Comparison of ENCODE assay signal across 16 cellular contexts in genomic region chr6:36916159-36916558, GRCh38. TPM values are rescaled to one million over a fixed set of nuclear protein-coding genes. Genes with fewer than 3 reads are reported as not detected.
DNase-seq lines count a peak whose midpoint lies in the region; ATAC-seq and TF ChIP-seq lines count a peak whose summit lies in the region.
"Had no signal": no experiment of that assay in that cellular context is flagged by ENCODE, and none has a peak within 500 bp of the region (broad histone marks: within the 10 kb centered on the region; RNA-seq: fewer than 3 reads in every experiment).

No MANE protein-coding gene starts in this region.

- H3K4me3 Mint-ChIP-seq in activated naive CD8-positive, alpha-beta T cell treated with anti-CD3 and anti-CD28 coated beads, Interleukin-2, amount 10 ng/mL, durations not matched to agents 7 days and 5 days, result no peak overlapping the region
- H3K4me3 Mint-ChIP-seq in activated naive CD8-positive, alpha-beta T cell treated with anti-CD3 and anti-CD28 coated beads for 36 hours, result no peak overlapping the region
- no peak overlapping the region for H3K4me3 Mint-ChIP-seq in T-helper 17 cell
- peak overlapping the region; percentile 58 for H3K4me3 Mint-ChIP-seq in type B pancreatic cell
- H3K4me3 Mint-ChIP-seq: GM23338 had no signal

- no peaks in the 10 kb centered on the region for H3K27me3 Mint-ChIP-seq in activated naive CD8-positive, alpha-beta T cell treated with anti-CD3 and anti-CD28 coated beads, Interleukin-2, amount 10 ng/mL, durations not matched to agents 7 days and 5 days
- H3K27me3 Mint-ChIP-seq in activated naive CD8-positive, alpha-beta T cell treated with anti-CD3 and anti-CD28 coated beads for 36 hours, result no peaks in the 10 kb centered on the region
- H3K27me3 Mint-ChIP-seq in T-helper 17 cell, result no peaks in the 10 kb centered on the region
- no peaks in the 10 kb centered on the region for H3K27me3 Mint-ChIP-seq in type B pancreatic cell

- H3K27me3 ChIP-seq in left lung, result no peaks in the 10 kb centered on the region
- H3K27me3 ChIP-seq: neutrophil had no signal

- H3K9me3 ChIP-seq in T-helper 17 cell (ENCODE audit: control insufficient read depth, low read length, poor library complexity, severe bottlenecking), result no peaks in the 10 kb centered on the region
- H3K9me3 ChIP-seq in left lung, result no peaks in the 10 kb centered on the region
- H3K9me3 ChIP-seq: neutrophil had no signal

- TF ChIP-seq CTCF in left lung (IDR thresholded peaks at IDR 0.05) (no peak), type B pancreatic cell (conservative IDR thresholded peaks at IDR 0.05) (no peak)

- POLR2A ChIA-PET in activated naive CD8-positive, alpha-beta T cell treated with anti-CD3 and anti-CD28 coated beads, Interleukin-2, amount 10 ng/mL, durations not matched to agents 7 days and 5 days (lab: Charles Lee), result interaction anchor here (1.1 kb wide), 1 partner anchor 260 kb away, joined by 3 read pairs; no protein-coding TSS in a partner anchor

- intact Hi-C loops in left lung (cut with DNase I), result no loop called here

- H3K4me3 ChIP-seq in left lung, result no peak overlapping the region
- H3K4me3 ChIP-seq: GM23338 had no signal

- H3K27ac Mint-ChIP-seq in activated naive CD8-positive, alpha-beta T cell treated with anti-CD3 and anti-CD28 coated beads, Interleukin-2, amount 10 ng/mL, durations not matched to agents 7 days and 5 days, result peak overlapping the region; percentile 8
- H3K27ac Mint-ChIP-seq in activated naive CD8-positive, alpha-beta T cell treated with anti-CD3 and anti-CD28 coated beads for 36 hours, result no peak overlapping the region
- H3K27ac Mint-ChIP-seq in T-helper 17 cell, result peak overlapping the region; percentile 99
- H3K27ac Mint-ChIP-seq in type B pancreatic cell, result peak overlapping the region; percentile 83
- H3K27ac Mint-ChIP-seq: GM23338 had no signal

- peak overlapping the region in 1 of 2 donors; percentile 88 for H3K27ac ChIP-seq in left lung
- H3K27ac ChIP-seq: neutrophil had no signal

- no peak for DNase-seq in activated naive CD8-positive, alpha-beta T cell treated with anti-CD3 and anti-CD28 coated beads, Interleukin-2, amount 10 ng/mL, durations not matched to agents 7 days and 5 days
- no peak for DNase-seq in activated naive CD8-positive, alpha-beta T cell treated with anti-CD3 and anti-CD28 coated beads for 36 hours
- DNase-seq in T-helper 17 cell, result no peak
- no peak for DNase-seq in left lung
- DNase-seq in type B pancreatic cell (ENCODE audit: extremely low spot score, unreplicated experiment), result no peak
- no peak for DNase-seq in amniotic stem cell (lab: John Stamatoyannopoulos, UW)
- no peak for DNase-seq in SKM-1 treated with dmso at 0.1 percent for 144 hours (lab: John Stamatoyannopoulos, UW; ENCODE audit: unreplicated experiment)
- DNase-seq: ACHN; activated effector memory CD4-positive, alpha-beta T cell treated with anti-CD3 and anti-CD28 coated beads, Interleukin-2, amount 50 U/mL, for 16 hours; dermis blood vessel endothelial cell; erythroblast; NCI-H1417; stimulated activated CD4-positive, alpha-beta T cell treated with anti-CD3 and anti-CD28 coated beads, Interleukin-4, amount 100 ng/mL, for 24 hours had no signal

- no peak for ATAC-seq in activated naive CD8-positive, alpha-beta T cell treated with anti-CD3 and anti-CD28 coated beads, Interleukin-2, amount 10 ng/mL, durations not matched to agents 7 days and 5 days (ENCODE audit: low read depth)
- ATAC-seq in T-helper 17 cell (no peak), left lung (peak; percentile 20), HG03097 (IDR thresholded peaks at IDR 0.05; ENCODE audit: low FRiP score, unreplicated experiment) (no peak)
- ATAC-seq: GM23338 had no signal

- H3K36me3 ChIP-seq in left lung, result peaks cover 0 to 92% of the 10 kb centered on the region in 2 donors

- peaks cover 32% of the 10 kb centered on the region for H3K36me3 Mint-ChIP-seq in activated naive CD8-positive, alpha-beta T cell treated with anti-CD3 and anti-CD28 coated beads, Interleukin-2, amount 10 ng/mL, durations not matched to agents 7 days and 5 days
- H3K36me3 Mint-ChIP-seq in activated naive CD8-positive, alpha-beta T cell treated with anti-CD3 and anti-CD28 coated beads for 36 hours, result peaks cover 13% of the 10 kb centered on the region
- peaks cover 6% of the 10 kb centered on the region for H3K36me3 Mint-ChIP-seq in T-helper 17 cell (ENCODE audit: low read depth)
- peaks cover 32% of the 10 kb centered on the region for H3K36me3 Mint-ChIP-seq in type B pancreatic cell

- H3K4me1 ChIP-seq in left lung, result peaks cover 30 to 37% of the 10 kb centered on the region in 2 donors

- peaks cover 26% of the 10 kb centered on the region for H3K4me1 Mint-ChIP-seq in activated naive CD8-positive, alpha-beta T cell treated with anti-CD3 and anti-CD28 coated beads, Interleukin-2, amount 10 ng/mL, durations not matched to agents 7 days and 5 days
- peaks cover 35% of the 10 kb centered on the region for H3K4me1 Mint-ChIP-seq in activated naive CD8-positive, alpha-beta T cell treated with anti-CD3 and anti-CD28 coated beads for 36 hours
- peaks cover 31% of the 10 kb centered on the region for H3K4me1 Mint-ChIP-seq in T-helper 17 cell
- peaks cover 23% of the 10 kb centered on the region for H3K4me1 Mint-ChIP-seq in type B pancreatic cell (ENCODE audit: unreplicated experiment)

- H3K9me3 Mint-ChIP-seq in activated naive CD8-positive, alpha-beta T cell treated with anti-CD3 and anti-CD28 coated beads, Interleukin-2, amount 10 ng/mL, durations not matched to agents 7 days and 5 days, result no peaks in the 10 kb centered on the region
- no peaks in the 10 kb centered on the region for H3K9me3 Mint-ChIP-seq in activated naive CD8-positive, alpha-beta T cell treated with anti-CD3 and anti-CD28 coated beads for 36 hours
- no peaks in the 10 kb centered on the region for H3K9me3 Mint-ChIP-seq in type B pancreatic cell
- H3K9me3 Mint-ChIP-seq: GM23338 had no signal

RNA-seq across cellular contexts. Expression of gene C6orf89, which starts 30.4 kb away (rescaled TPM):
- 10 to 100 TPM; 45.3 to 46.0 TPM for total RNA-seq in activated naive CD8-positive, alpha-beta T cell treated with anti-CD3 and anti-CD28 coated beads, Interleukin-2, amount 10 ng/mL, durations not matched to agents 7 days and 5 days
- 10 to 100 TPM; 32.1 to 32.7 TPM for total RNA-seq in activated naive CD8-positive, alpha-beta T cell treated with anti-CD3 and anti-CD28 coated beads for 36 hours
- 10 to 100 TPM; 30.9 to 36.4 TPM for total RNA-seq in T-helper 17 cell
- total RNA-seq in left lung, result 10 to 100 TPM; 53.3 to 59.6 TPM
- 37.9 and 42.4 TPM in 2 replicates for total RNA-seq in type B pancreatic cell (ENCODE audit: low replicate concordance)

RNA-seq across cellular contexts. Expression of gene PI16, which starts 38.4 kb away (rescaled TPM):
- under 1 TPM; 0.37 to 0.86 TPM for total RNA-seq in activated naive CD8-positive, alpha-beta T cell treated with anti-CD3 and anti-CD28 coated beads, Interleukin-2, amount 10 ng/mL, durations not matched to agents 7 days and 5 days
- under 1 TPM; 0.18 to 0.39 TPM for total RNA-seq in activated naive CD8-positive, alpha-beta T cell treated with anti-CD3 and anti-CD28 coated beads for 36 hours
- total RNA-seq in T-helper 17 cell (10 to 100 TPM; 14.5 to 28.5 TPM), left lung (1 to 10 TPM; 2.5 TPM), type B pancreatic cell (ENCODE audit: low replicate concordance) (not detected in 2 replicates)
- total RNA-seq: dermis blood vessel endothelial cell, GM23338 had no signal

RNA-seq across cellular contexts. Expression of gene PPIL1, which starts 41.6 kb away (rescaled TPM):
- total RNA-seq in activated naive CD8-positive, alpha-beta T cell treated with anti-CD3 and anti-CD28 coated beads, Interleukin-2, amount 10 ng/mL, durations not matched to agents 7 days and 5 days, result 10 to 100 TPM; 18.5 to 19.9 TPM
- 10 to 100 TPM; 55.1 to 58.4 TPM for total RNA-seq in activated naive CD8-positive, alpha-beta T cell treated with anti-CD3 and anti-CD28 coated beads for 36 hours
- 1 to 10 TPM; 3.8 to 4.5 TPM for total RNA-seq in T-helper 17 cell
- total RNA-seq in left lung, result 10 to 100 TPM; 19.6 to 24.5 TPM
- total RNA-seq in type B pancreatic cell (ENCODE audit: low replicate concordance), result 35.1 and 50.4 TPM in 2 replicates

Comparison
In these comparisons a context has a peak if more than half of its experiments do, and no peak if none do; other contexts are left out.
1. RNA of gene PI16, which starts 38.4 kb away (total RNA-seq): 14.5 to 28.5 TPM in T-helper 17 cell; 2.5 TPM in left lung, 0.37 to 0.86 TPM in activated naive CD8-positive, alpha-beta T cell treated with anti-CD3 and anti-CD28 coated beads, Interleukin-2, amount 10 ng/mL, durations not matched to agents 7 days and 5 days, 0.18 to 0.39 TPM in activated naive CD8-positive, alpha-beta T cell treated with anti-CD3 and anti-CD28 coated beads for 36 hours and not detected in type B pancreatic cell; every median in the first group is over 4 times any median in the second.